Comparison of ENCODE assay signal across 1 cellular context in genomic region chr16:30406911-30407793, GRCh38.
A peak's percentile ranks its signal among the peaks of the same experiment; 100 is the strongest.
TF ChIP-seq lines count a peak whose summit lies in the region.

TSS of gene ZNF771 (plus strand) at chr16:30407606. CDS start at chr16:30408054, 448 bp downstream.

TF ChIP-seq in K562, 482 proteins besides CTCF, POLR2A, EP300 and RAD21 (continued from another document):
- TF ChIP-seq SMARCA4 (IDR thresholded peaks at IDR 0.05), result peak; percentile 58
- TF ChIP-seq, protein P1, sequence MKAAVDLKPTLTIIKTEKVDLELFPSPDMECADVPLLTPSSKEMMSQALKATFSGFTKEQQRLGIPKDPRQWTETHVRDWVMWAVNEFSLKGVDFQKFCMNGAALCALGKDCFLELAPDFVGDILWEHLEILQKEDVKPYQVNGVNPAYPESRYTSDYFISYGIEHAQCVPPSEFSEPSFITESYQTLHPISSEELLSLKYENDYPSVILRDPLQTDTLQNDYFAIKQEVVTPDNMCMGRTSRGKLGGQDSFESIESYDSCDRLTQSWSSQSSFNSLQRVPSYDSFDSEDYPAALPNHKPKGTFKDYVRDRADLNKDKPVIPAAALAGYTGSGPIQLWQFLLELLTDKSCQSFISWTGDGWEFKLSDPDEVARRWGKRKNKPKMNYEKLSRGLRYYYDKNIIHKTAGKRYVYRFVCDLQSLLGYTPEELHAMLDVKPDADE (conservative IDR thresholded peaks at IDR 0.05; ENCODE audit: control insufficient read depth, low read depth, low read length), result peak; percentile 73
- TF ChIP-seq SP1 (CRISPR knock-in tag; IDR thresholded peaks at IDR 0.05), result peak; percentile 92
- TF ChIP-seq KLF13 (tag; IDR thresholded peaks at IDR 0.05; ENCODE audit: borderline replicate concordance, low read depth), result 0 out of 2 replicates have a peak, but pooled peaks have one; percentile 6
- TF ChIP-seq, protein P2, sequence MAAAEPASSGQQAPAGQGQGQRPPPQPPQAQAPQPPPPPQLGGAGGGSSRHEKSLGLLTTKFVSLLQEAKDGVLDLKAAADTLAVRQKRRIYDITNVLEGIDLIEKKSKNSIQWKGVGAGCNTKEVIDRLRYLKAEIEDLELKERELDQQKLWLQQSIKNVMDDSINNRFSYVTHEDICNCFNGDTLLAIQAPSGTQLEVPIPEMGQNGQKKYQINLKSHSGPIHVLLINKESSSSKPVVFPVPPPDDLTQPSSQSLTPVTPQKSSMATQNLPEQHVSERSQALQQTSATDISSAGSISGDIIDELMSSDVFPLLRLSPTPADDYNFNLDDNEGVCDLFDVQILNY (CRISPR knock-in tag; IDR thresholded peaks at IDR 0.05), result peak; percentile 39; the same call in 1 of the 2 replicates
- TF ChIP-seq BRD9 (IDR thresholded peaks at IDR 0.05; ENCODE audit: low read depth, partially characterized antibody), result no peak
- TF ChIP-seq NFYB (IDR thresholded peaks at IDR 0.05; ENCODE audit: extremely low read depth, insufficient read length), result peak; percentile 41
- TF ChIP-seq ESRRA (IDR thresholded peaks at IDR 0.05; ENCODE audit: borderline replicate concordance, low read depth), result 0 out of 2 replicates have a peak, but pooled peaks have one; percentile 5
- peak; percentile 78 for TF ChIP-seq FOSL1 (tag; conservative IDR thresholded peaks at IDR 0.05)
- peak; percentile 62 for TF ChIP-seq KLF6 (CRISPR knock-in tag; IDR thresholded peaks at IDR 0.05; ENCODE audit: borderline replicate concordance)
- TF ChIP-seq RAD51 (IDR thresholded peaks at IDR 0.05; ENCODE audit: borderline replicate concordance, low read depth), result peak; percentile 85
- TF ChIP-seq CHD1 (IDR thresholded peaks at IDR 0.05; ENCODE audit: low read length), result no peak
- TF ChIP-seq BHLHE40 (IDR thresholded peaks at IDR 0.05; ENCODE audit: low read length), result peak; percentile 83
- TF ChIP-seq, protein P3, sequence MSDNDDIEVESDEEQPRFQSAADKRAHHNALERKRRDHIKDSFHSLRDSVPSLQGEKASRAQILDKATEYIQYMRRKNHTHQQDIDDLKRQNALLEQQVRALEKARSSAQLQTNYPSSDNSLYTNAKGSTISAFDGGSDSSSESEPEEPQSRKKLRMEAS (CRISPR knock-in tag; IDR thresholded peaks at IDR 0.05), result peak; percentile 97
- TF ChIP-seq POLR2AphosphoS5 (IDR thresholded peaks at IDR 0.05; ENCODE audit: control insufficient read depth, insufficient read depth, low read depth, low read length), result peak; percentile 55; the same call in 1 of the 2 replicates
- TF ChIP-seq, protein P4, sequence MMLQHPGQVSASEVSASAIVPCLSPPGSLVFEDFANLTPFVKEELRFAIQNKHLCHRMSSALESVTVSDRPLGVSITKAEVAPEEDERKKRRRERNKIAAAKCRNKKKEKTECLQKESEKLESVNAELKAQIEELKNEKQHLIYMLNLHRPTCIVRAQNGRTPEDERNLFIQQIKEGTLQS (IDR thresholded peaks at IDR 0.05), result peak; percentile 55
- TF ChIP-seq, protein P4 (CRISPR knock-in tag; conservative IDR thresholded peaks at IDR 0.05), result no peak
- TF ChIP-seq TCF3 (CRISPR knock-in tag; IDR thresholded peaks at IDR 0.05), result 0 out of 2 replicates have a peak, but pooled peaks have one; percentile 11
- peak; percentile 58 for TF ChIP-seq RBM22 (IDR thresholded peaks at IDR 0.05; ENCODE audit: low read depth, low read length, poor library complexity, severe bottlenecking)
- TF ChIP-seq ATF7 (IDR thresholded peaks at IDR 0.05), result peak; percentile 88
- TF ChIP-seq POLR2B (IDR thresholded peaks at IDR 0.05; ENCODE audit: low read depth, partially characterized antibody), result peak; percentile 5
- TF ChIP-seq PCBP2 (IDR thresholded peaks at IDR 0.05; ENCODE audit: low read depth, low read length, poor library complexity, severe bottlenecking), result no peak
- TF ChIP-seq CCNT2 (IDR thresholded peaks at IDR 0.05; ENCODE audit: borderline replicate concordance, extremely low read depth, insufficient read length, low read depth, low read length), result peak; percentile 86
- TF ChIP-seq, protein P5, sequence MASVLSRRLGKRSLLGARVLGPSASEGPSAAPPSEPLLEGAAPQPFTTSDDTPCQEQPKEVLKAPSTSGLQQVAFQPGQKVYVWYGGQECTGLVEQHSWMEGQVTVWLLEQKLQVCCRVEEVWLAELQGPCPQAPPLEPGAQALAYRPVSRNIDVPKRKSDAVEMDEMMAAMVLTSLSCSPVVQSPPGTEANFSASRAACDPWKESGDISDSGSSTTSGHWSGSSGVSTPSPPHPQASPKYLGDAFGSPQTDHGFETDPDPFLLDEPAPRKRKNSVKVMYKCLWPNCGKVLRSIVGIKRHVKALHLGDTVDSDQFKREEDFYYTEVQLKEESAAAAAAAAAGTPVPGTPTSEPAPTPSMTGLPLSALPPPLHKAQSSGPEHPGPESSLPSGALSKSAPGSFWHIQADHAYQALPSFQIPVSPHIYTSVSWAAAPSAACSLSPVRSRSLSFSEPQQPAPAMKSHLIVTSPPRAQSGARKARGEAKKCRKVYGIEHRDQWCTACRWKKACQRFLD (CRISPR knock-in tag; IDR thresholded peaks at IDR 0.05), result 0 out of 2 replicates have a peak, but pooled peaks have one; percentile 36
- TF ChIP-seq DPF2 (IDR thresholded peaks at IDR 0.05), result peak; percentile 63
- TF ChIP-seq, protein P6, sequence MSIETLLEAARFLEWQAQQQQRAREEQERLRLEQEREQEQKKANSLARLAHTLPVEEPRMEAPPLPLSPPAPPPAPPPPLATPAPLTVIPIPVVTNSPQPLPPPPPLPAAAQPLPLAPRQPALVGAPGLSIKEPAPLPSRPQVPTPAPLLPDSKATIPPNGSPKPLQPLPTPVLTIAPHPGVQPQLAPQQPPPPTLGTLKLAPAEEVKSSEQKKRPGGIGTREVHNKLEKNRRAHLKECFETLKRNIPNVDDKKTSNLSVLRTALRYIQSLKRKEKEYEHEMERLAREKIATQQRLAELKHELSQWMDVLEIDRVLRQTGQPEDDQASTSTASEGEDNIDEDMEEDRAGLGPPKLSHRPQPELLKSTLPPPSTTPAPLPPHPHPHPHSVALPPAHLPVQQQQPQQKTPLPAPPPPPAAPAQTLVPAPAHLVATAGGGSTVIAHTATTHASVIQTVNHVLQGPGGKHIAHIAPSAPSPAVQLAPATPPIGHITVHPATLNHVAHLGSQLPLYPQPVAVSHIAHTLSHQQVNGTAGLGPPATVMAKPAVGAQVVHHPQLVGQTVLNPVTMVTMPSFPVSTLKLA (conservative IDR thresholded peaks at IDR 0.05), result peak; percentile 99 to 100
- 0 out of 2 replicates have a peak, but pooled peaks have one; percentile 23 for TF ChIP-seq TCF15 (CRISPR knock-in tag; IDR thresholded peaks at IDR 0.05)
- peak; percentile 88 for TF ChIP-seq EGR1 (conservative IDR thresholded peaks at IDR 0.05)
- peak; percentile 59; the same call in 1 of the 2 replicates for TF ChIP-seq KLF1 (tag; IDR thresholded peaks at IDR 0.05)
- TF ChIP-seq RFX1 (IDR thresholded peaks at IDR 0.05), result no peak
- TF ChIP-seq POU5F1 (IDR thresholded peaks at IDR 0.05; ENCODE audit: borderline replicate concordance, low read depth, low read length, partially characterized antibody), result no peak
- TF ChIP-seq, protein P7, sequence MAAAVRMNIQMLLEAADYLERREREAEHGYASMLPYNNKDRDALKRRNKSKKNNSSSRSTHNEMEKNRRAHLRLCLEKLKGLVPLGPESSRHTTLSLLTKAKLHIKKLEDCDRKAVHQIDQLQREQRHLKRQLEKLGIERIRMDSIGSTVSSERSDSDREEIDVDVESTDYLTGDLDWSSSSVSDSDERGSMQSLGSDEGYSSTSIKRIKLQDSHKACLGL (CRISPR knock-in tag; IDR thresholded peaks at IDR 0.05; ENCODE audit: borderline replicate concordance, poor library complexity, severe bottlenecking), result peak; percentile 75
- TF ChIP-seq, protein P8, sequence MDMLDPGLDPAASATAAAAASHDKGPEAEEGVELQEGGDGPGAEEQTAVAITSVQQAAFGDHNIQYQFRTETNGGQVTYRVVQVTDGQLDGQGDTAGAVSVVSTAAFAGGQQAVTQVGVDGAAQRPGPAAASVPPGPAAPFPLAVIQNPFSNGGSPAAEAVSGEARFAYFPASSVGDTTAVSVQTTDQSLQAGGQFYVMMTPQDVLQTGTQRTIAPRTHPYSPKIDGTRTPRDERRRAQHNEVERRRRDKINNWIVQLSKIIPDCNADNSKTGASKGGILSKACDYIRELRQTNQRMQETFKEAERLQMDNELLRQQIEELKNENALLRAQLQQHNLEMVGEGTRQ (CRISPR knock-in tag; IDR thresholded peaks at IDR 0.05), result peak; percentile 89
- no peak for TF ChIP-seq PKNOX1 (IDR thresholded peaks at IDR 0.05)
